ENCODE assay signal across 18 cellular contexts in the genomic region with DNA sequence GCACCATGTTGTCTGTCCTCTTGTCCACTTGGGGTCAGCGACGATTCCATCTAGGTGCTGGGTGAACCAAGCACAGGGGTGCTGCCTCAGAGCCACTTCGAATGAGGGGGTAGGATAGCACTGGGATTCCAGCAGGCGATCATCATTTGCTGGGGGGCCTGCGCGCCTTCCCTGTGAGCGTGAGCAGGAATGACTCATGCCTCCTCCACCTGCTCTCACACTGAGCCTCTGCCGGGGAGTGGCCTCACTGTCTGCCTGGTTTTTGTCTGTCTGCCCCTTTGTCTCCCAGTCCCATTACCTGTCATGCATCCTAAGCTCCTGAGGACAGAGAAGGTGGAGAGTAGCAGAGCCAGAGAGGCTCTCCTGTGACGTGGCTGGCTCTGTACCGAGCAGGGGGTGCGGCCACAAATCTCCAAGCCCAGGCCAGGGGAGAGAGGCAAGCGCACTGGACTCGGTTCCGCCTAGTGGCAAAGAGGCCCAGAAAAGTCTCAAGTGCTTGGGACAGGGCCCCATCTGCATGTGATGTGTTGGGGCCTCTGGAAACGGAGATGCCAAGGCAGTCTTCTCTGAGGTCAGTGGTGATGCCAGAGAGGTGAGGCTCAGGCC. TPM values are rescaled to one million over a fixed set of nuclear protein-coding genes. Genes with fewer than 3 reads are reported as not detected.
A peak's percentile ranks its signal among the peaks of the same experiment; 100 is the strongest.
DNase-seq lines count a peak whose midpoint lies in the region; ATAC-seq and TF ChIP-seq lines count a peak whose summit lies in the region.
"Had no signal": no experiment of that assay in that cellular context is flagged by ENCODE, and none has a peak within 500 bp of the region (broad histone marks: within the 10 kb centered on the region; RNA-seq: fewer than 3 reads in every experiment).

No MANE protein-coding gene starts in this region.

- no peak overlapping the region for H3K27ac ChIP-seq in ascending aorta
- H3K27ac ChIP-seq: C4-2B had no signal

- ATAC-seq in GM18511 (IDR thresholded peaks at IDR 0.05; ENCODE audit: unreplicated experiment) (no peak), HG03108 (IDR thresholded peaks at IDR 0.05; ENCODE audit: unreplicated experiment) (no peak)
- ATAC-seq: activated naive CD4-positive, alpha-beta T cell treated with anti-CD3 and anti-CD28 coated beads, Interleukin-2, amount 50 U/mL, for 72 hours; sciatic nerve; stimulated activated naive CD8-positive, alpha-beta T cell treated with anti-CD3 and anti-CD28 coated beads, Interleukin-15, Interleukin-2, amounts not matched to agents 100 U/mL and 50 U/mL, for 24 hours had no signal

- no peaks in the 10 kb centered on the region for H3K27me3 ChIP-seq in ascending aorta

- peak; percentile 89 for DNase-seq in COLO668 (lab: John Stamatoyannopoulos, UW; ENCODE audit: unreplicated experiment)
- DNase-seq in G401 (ENCODE audit: low spot score) = peak; percentile 37
- peak; percentile 51 for DNase-seq in NCI-H510A (lab: John Stamatoyannopoulos, UW)
- DNase-seq in head of caudate nucleus = peak in 36 of 42 donors; percentile 41 to 88 (median 66)
- DNase-seq in ascending aorta (ENCODE audit: low spot score in 2 of 2) = no peak
- DNase-seq in NCI-H526 treated with DMSO at 0.1 percent for 48 hours (lab: John Stamatoyannopoulos, UW) = no peak
- DNase-seq: activated CD8-positive, alpha-beta memory T cell treated with anti-CD3 and anti-CD28 coated beads, Interleukin-2, amount 50 U/mL, for 4 hours; erythroblast; HCEC 1CT; OCI-M1; stimulated activated naive CD8-positive, alpha-beta T cell treated with anti-CD3 and anti-CD28 coated beads, Interleukin-15, Interleukin-2, amounts not matched to agents 100 U/mL and 50 U/mL, for 24 hours had no signal

- in situ Hi-C loops in G401 (cut with HindIII; ENCODE audit: low sequenced_read_pairs) = no loop called here

- no peaks in the 10 kb centered on the region for H3K36me3 ChIP-seq in ascending aorta

- intact Hi-C loops in head of caudate nucleus (cut with DNase I) (no loop called here), ascending aorta (cut with DNase I) (no loop called here)

- H3K9me3 ChIP-seq in ascending aorta = no peaks in the 10 kb centered on the region

- no peak overlapping the region for H3K4me3 ChIP-seq in ascending aorta

- H3K4me1 ChIP-seq in ascending aorta = no peaks in the 10 kb centered on the region

- no peak for TF ChIP-seq CTCF in ascending aorta (IDR thresholded peaks at IDR 0.05)

RNA-seq across cellular contexts. Expression of gene RSPH14, which starts 30.8 kb away (rescaled TPM):
- 1.7 TPM in 1 of 2 replicates, not detected in the other for total RNA-seq in G401 (2014; rRNA removed; shearing (Covaris generic))
- total RNA-seq in ascending aorta = not detected
- total RNA-seq: cardiac septum, HT-29 had no signal

RNA-seq across cellular contexts. Expression of gene RAB36, which starts 34.3 kb away (rescaled TPM):
- total RNA-seq in G401 (2014; rRNA removed; shearing (Covaris generic)) = 1.5 and 3.3 TPM in 2 replicates
- total RNA-seq in ascending aorta = 1.8 TPM

RNA-seq across cellular contexts. Expression of gene GNAZ, which starts 40.7 kb away (rescaled TPM):
- 13.0 and 17.2 TPM in 2 replicates for total RNA-seq in G401 (2014; rRNA removed; shearing (Covaris generic))
- total RNA-seq in ascending aorta = 13.7 TPM

Comparison
In these comparisons a context has a peak if more than half of its experiments do, and no peak if none do; other contexts are left out.
1. DNase-seq: peak in COLO668 (single experiment), G401 (single experiment), NCI-H510A (single experiment) and head of caudate nucleus (36 of 42); none in ascending aorta (0 of 2) and NCI-H526 treated with DMSO at 0.1 percent for 48 hours (single experiment).